ENCODE assay signal across 9 cellular contexts in genomic region chr17:49994085-49995054, GRCh38. TPM values are rescaled to one million over a fixed set of nuclear protein-coding genes. Genes with fewer than 3 reads are reported as not detected.
A peak's percentile ranks its signal among the peaks of the same experiment; 100 is the strongest.
DNase-seq lines count a peak whose midpoint lies in the region; ATAC-seq and TF ChIP-seq lines count a peak whose summit lies in the region.
"Had no signal": no experiment of that assay in that cellular context is flagged by ENCODE, and none has a peak within 500 bp of the region (broad histone marks: within the 10 kb centered on the region; RNA-seq: fewer than 3 reads in every experiment).

No MANE protein-coding gene starts in this region.

- peaks cover 4 to 30% of the 10 kb centered on the region in 2 donors for H3K4me1 ChIP-seq in mucosa of rectum (ENCODE audit: control insufficient read depth in 2 of 2, insufficient read depth in 2 of 2, low read length in 2 of 2)

- no peak for TF ChIP-seq CTCF in AG04450 (IDR thresholded peaks at IDR 0.05; ENCODE audit: low read depth, low read length)
- TF ChIP-seq CTCF in HFFc6 (IDR thresholded peaks at IDR 0.05) = no peak; the same call in 1 of the 2 replicates
- TF ChIP-seq CTCF in brain (conservative IDR thresholded peaks at IDR 0.05) = no peak
- no peak for TF ChIP-seq CTCF in GM13977 (IDR thresholded peaks at IDR 0.05; ENCODE audit: extremely low read depth, insufficient read depth, missing control alignments)

- H3K27ac ChIP-seq in AG04450 (ENCODE audit: low read depth, low read length) (no peak overlapping the region), mucosa of rectum (ENCODE audit: low read depth in 2 of 2, low read length in 2 of 2) (no peak overlapping the region)

- ATAC-seq in GM19328 (IDR thresholded peaks at IDR 0.05; ENCODE audit: unreplicated experiment) = no peak

- 0 out of 2 replicates have a peak overlapping the region, but pooled peaks have one; percentile 38 for H3K4me3 ChIP-seq in AG04450 (ENCODE audit: low read depth, low read length)
- H3K4me3 ChIP-seq in mucosa of rectum (ENCODE audit: low read length in 2 of 2) = peak overlapping the region; percentile 20 to 57

- in situ Hi-C loops in GM13977 (cut with MboI; ENCODE audit: low pct_unique_long_range_greater_than_20kb, low sequenced_read_pairs, unreplicated experiment) = loop anchor here (25.0 kb wide), 2 partner anchors 282 to 432 kb away; partner anchors contain the start of gene SLC35B1

- H3K4me1 Mint-ChIP-seq in HFFc6 (ENCODE audit: low read depth) (peaks cover 19% of the 10 kb centered on the region), brain (peaks cover 36% of the 10 kb centered on the region)

- H3K36me3 Mint-ChIP-seq in HFFc6 (ENCODE audit: low read depth) = no peaks in the 10 kb centered on the region
- no peaks in the 10 kb centered on the region for H3K36me3 Mint-ChIP-seq in brain

- H3K9me3 Mint-ChIP-seq in HFFc6 (no peaks in the 10 kb centered on the region), brain (peaks cover 0 to 6% (median 3%) of the 10 kb centered on the region in 5 experiments)

- H3K4me3 Mint-ChIP-seq in HFFc6 (peak overlapping the region; percentile 80), brain (peak overlapping the region; percentile 68 to 88 (median 78))

- H3K27me3 Mint-ChIP-seq in HFFc6 (ENCODE audit: insufficient read depth) = peaks cover 56% of the 10 kb centered on the region
- peaks cover 85% of the 10 kb centered on the region for H3K27me3 Mint-ChIP-seq in brain

- POLR2A ChIA-PET in AG04450 (lab: Yijun Ruan, JAX) = interaction anchor here (0.6 to 0.8 kb wide), 2 partner anchors 19 to 749 kb away, joined by 7 to 18 read pairs; no protein-coding TSS in a partner anchor

- no peaks in the 10 kb centered on the region for H3K36me3 ChIP-seq in mucosa of rectum (ENCODE audit: control insufficient read depth in 2 of 2, insufficient read depth in 2 of 2, low read length in 2 of 2)

- H3K9me3 ChIP-seq in AG04450 (ENCODE audit: control insufficient read depth, insufficient read depth, low read length) (peaks cover 7% of the 10 kb centered on the region; the same call in 1 of the 2 replicates), mucosa of rectum (ENCODE audit: control insufficient read depth in 2 of 2, low read length in 2 of 2) (no peaks in the 10 kb centered on the region)

- H3K27me3 ChIP-seq in AG04450 (ENCODE audit: control insufficient read depth, insufficient read depth, low read length) (peaks cover 77% of the 10 kb centered on the region), mucosa of rectum (ENCODE audit: control insufficient read depth in 2 of 2, insufficient read depth in 2 of 2, low read length in 2 of 2) (peaks cover 59 to 65% of the 10 kb centered on the region in 2 donors)

- H3K27ac Mint-ChIP-seq in HFFc6 = no peak overlapping the region
- H3K27ac Mint-ChIP-seq in brain = peak overlapping the region in 1 of 5 experiments; percentile 10

- CTCF ChIA-PET in AG04450 (lab: Charles Lee) = interaction anchor here (1.3 to 8.1 kb wide), 4 partner anchors 9 to 134 kb away, joined by 4 to 249 read pairs (median 14); partner anchors contain the start of gene PDK2

- no peak overlapping the region for H3K9ac ChIP-seq in mucosa of rectum (ENCODE audit: low read depth in 1 of 2, low read length in 2 of 2)

- DNase-seq in AG04450 (ENCODE audit: low read depth, low spot score) (no peak), HFFc6 (no peak), NCI-H1930 (lab: John Stamatoyannopoulos, UW) (no peak), GM13977 (ENCODE audit: low spot score) (no peak), SW 1271 (lab: John Stamatoyannopoulos, UW) (no peak)

RNA-seq across cellular contexts. Expression of gene DLX3, which starts 0.7 kb away (rescaled TPM):
- polyA plus RNA-seq in AG04450 (2011; rRNA removed) = not detected in 2 replicates
- polyA minus RNA-seq in AG04450 (2011; rRNA and poly(A)+ RNA removed) = not detected in 2 replicates
- total RNA-seq in HFFc6 (2021; fragmentation: NEBNext Ultra II Directional; extraction: Animal tissue kit (Norgen Biotek cat#: 25700)) = not detected
- polyA plus RNA-seq in brain (ENCODE audit: insufficient read depth, low read depth, low replicate concordance) = not detected
- total RNA-seq: pulmonary artery endothelial cell had no signal

RNA-seq across cellular contexts. Expression of gene DLX4, which starts 25.4 kb away (rescaled TPM):
- polyA plus RNA-seq in AG04450 (2011; rRNA removed) (0.15 TPM in 1 of 2 replicates, not detected in the other), brain (ENCODE audit: insufficient read depth, low read depth, low replicate concordance) (not detected)
- not detected in 2 replicates for polyA minus RNA-seq in AG04450 (2011; rRNA and poly(A)+ RNA removed)
- not detected for total RNA-seq in HFFc6 (2021; fragmentation: NEBNext Ultra II Directional; extraction: Animal tissue kit (Norgen Biotek cat#: 25700))
- total RNA-seq: pulmonary artery endothelial cell had no signal
